Comparison of ENCODE assay signal across 8 cellular contexts in the genomic region with DNA sequence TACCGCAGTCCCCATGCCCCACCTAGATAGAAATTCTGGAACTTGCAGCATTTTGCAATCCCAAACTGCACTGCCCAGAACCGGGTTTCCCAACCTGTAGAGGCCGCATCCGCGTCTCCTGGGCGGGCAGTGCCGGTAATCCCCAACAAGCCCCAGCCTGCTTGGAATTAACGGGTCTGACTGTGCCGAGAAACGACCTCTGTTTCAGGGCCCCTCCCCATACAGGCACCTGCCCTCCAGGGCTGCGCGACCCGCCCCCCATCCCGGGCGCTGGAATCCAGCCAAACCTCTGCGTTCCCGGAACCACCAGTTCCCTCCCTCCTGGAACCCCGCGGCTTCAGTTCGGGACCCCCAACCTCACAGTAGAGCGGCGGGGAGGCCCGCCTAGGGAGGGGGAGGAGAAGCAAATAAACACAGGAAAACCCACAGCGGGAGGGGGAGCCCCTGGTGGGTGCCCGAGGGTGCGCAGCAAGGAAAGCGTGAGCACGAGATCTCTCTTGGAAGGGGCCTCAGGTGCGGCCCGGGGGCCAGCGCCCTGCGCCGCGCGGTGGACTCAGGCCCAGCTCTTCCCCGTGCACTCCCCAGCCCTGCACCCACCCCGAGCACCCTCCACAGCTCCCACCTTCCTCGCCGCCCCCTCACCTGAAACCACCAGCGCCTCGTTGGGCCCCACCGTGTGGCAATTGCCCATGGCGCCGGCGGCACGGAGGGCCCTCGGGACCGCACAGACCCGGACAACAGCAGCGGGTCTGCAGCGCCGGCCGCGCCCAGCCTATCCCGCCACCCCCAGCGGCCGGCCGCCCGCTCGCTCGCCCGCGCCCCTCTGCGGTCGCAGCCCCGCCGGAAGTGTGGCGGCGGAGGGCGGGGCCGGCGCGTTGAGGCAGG. TPM values are rescaled to one million over a fixed set of nuclear protein-coding genes. Genes with fewer than 3 reads are reported as not detected.
A peak's percentile ranks its signal among the peaks of the same experiment; 100 is the strongest.
DNase-seq lines count a peak whose midpoint lies in the region; ATAC-seq and TF ChIP-seq lines count a peak whose summit lies in the region.

FLOT2 (minus strand) TSS at position 850 of the 885 bp plus-strand sequence; CDS start at position 691, 159 bp downstream.

- H3K27me3 ChIP-seq in WERI-Rb-1 (ENCODE audit: insufficient read depth, low read depth, severe bottlenecking) (no peaks in the 10 kb centered on the region), breast epithelium (no peaks in the 10 kb centered on the region)

- H3K27ac ChIP-seq in WERI-Rb-1 (peak within 1 kb of the TSS; percentile 97), breast epithelium (peak within 1 kb of the TSS; percentile 91 to 99)

- DNase-seq in NCI-H2029 (lab: John Stamatoyannopoulos, UW) = peak; percentile 5
- no peak for DNase-seq in NCI-H2029 treated with DMSO at 0.1 percent for 48 hours (lab: John Stamatoyannopoulos, UW)
- peak; percentile 78 for DNase-seq in NCI-H146 treated with DMSO at 0.1 percent for 48 hours (lab: John Stamatoyannopoulos, UW; ENCODE audit: unreplicated experiment)
- DNase-seq in WERI-Rb-1 = peak; percentile 89
- peak in 1 of 2 donors; percentile 75 for DNase-seq in breast epithelium (ENCODE audit: low spot score in 2 of 2)
- peak; percentile 63 for DNase-seq in iris pigment epithelial cell (ENCODE audit: low read depth)
- peak; percentile 33 to 57 (median 46) for DNase-seq in stimulated activated CD4-positive, alpha-beta T cell treated with anti-CD3 and anti-CD28 coated beads, Interleukin-12 subunit alpha, Interleukin-12 subunit beta, amount 100 ng/mL, for 48 hours (ENCODE audit: low read depth in 2 of 3, low spot score in 1 of 3)

- H3K9me3 ChIP-seq in WERI-Rb-1 (ENCODE audit: severe bottlenecking) (no peaks in the 10 kb centered on the region), breast epithelium (no peaks in the 10 kb centered on the region)

- peak within 1 kb of the TSS; percentile 96 for H3K4me3 ChIP-seq in WERI-Rb-1 (ENCODE audit: low read depth, low read length)
- peak within 1 kb of the TSS; percentile 89 to 91 (median 91) for H3K4me3 ChIP-seq in breast epithelium

- TF ChIP-seq CTCF in WERI-Rb-1 (IDR thresholded peaks at IDR 0.05; ENCODE audit: low read depth, low read length) = 0 out of 2 replicates have a peak, but pooled peaks have one; percentile 8
- no peak for TF ChIP-seq CTCF in breast epithelium (IDR thresholded peaks at IDR 0.05)

- intact Hi-C loops in breast epithelium (cut with DNase I; ENCODE audit: low total_unique reads) = no loop called here

- ATAC-seq in HG03025 (IDR thresholded peaks at IDR 0.05; ENCODE audit: low FRiP score, unreplicated experiment) = no peak

- peaks cover 5 to 8% of the 10 kb centered on the region in 2 donors for H3K4me1 ChIP-seq in breast epithelium

- H3K36me3 ChIP-seq in WERI-Rb-1 = peaks cover 56% of the 10 kb centered on the region
- no peaks in the 10 kb centered on the region for H3K36me3 ChIP-seq in breast epithelium

- TF ChIP-seq POLR2A in breast epithelium (IDR thresholded peaks at IDR 0.05) = peak; percentile 9

RNA-seq across cellular contexts. Expression of gene FLOT2, which starts in this region (rescaled TPM):
- 10 to 100 TPM; 49.8 to 78.3 (median 56.9) TPM for total RNA-seq in breast epithelium
